In the genomic region with DNA sequence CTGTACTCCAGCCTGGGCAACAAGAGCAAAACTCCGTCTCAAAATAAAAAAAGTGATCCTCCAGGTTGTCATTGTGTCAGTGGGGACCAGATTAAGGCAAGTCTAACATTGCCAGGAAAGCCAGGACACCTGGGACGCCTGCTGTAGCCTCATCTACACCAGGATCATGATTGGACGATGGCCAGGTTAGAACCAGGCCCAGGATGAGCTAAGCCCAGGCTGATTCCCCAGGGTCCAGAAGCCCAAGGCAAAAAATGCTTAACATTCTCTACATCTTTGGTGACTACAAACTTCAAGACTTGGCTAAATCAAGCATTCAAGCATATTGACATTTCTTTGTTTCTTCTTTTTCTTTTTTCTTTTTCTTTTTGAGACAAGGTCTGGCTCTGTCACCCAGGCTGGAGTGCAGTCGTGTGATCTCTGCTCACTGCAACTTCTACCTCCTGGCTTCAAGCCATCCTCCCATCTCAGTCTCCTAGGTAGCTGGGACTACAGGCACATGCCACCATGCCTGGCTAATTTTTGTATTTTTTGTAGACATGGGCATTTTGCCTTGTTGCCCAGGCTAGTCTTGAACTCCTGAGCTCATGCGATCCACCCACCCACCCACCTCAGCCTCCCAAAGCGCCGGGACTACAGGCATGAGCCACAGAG, we compare ENCODE assay signal across 20 cellular contexts. TPM values are rescaled to one million over a fixed set of nuclear protein-coding genes. Genes with fewer than 3 reads are reported as not detected.
A peak's percentile ranks its signal among the peaks of the same experiment; 100 is the strongest.
DNase-seq lines count a peak whose midpoint lies in the region; ATAC-seq lines count a peak whose summit lies in the region.
"Had no signal": no experiment of that assay in that cellular context is flagged by ENCODE, and none has a peak within 500 bp of the region (broad histone marks: within the 10 kb centered on the region; RNA-seq: fewer than 3 reads in every experiment).

No MANE protein-coding gene starts in this region.

- H4K8ac ChIP-seq in trophoblast cell (ENCODE audit: low read depth, low read length) = no peak overlapping the region

- no peak for ATAC-seq in HG02852 (IDR thresholded peaks at IDR 0.05; ENCODE audit: unreplicated experiment)
- no peak for ATAC-seq in HG03175 (IDR thresholded peaks at IDR 0.05; ENCODE audit: unreplicated experiment)
- ATAC-seq: foreskin keratinocyte; stimulated activated naive B cell treated with anti-CD40 and anti-IgM and Interleukin-4, amounts not matched to agents 10 μg/mL and 1 μg/mL and 100 μg/mL, for 72 hours; WTC11 had no signal

- H2BK5ac ChIP-seq in trophoblast cell (ENCODE audit: low read depth, low read length, poor library complexity) = no peak overlapping the region

- H3K4me1 ChIP-seq in trophoblast cell (ENCODE audit: control insufficient read depth in 1 of 2, insufficient read depth in 2 of 2, low read length in 2 of 2) = peaks cover 5% of the 10 kb centered on the region in 2 experiments
- H3K4me1 ChIP-seq: adrenal gland, foreskin keratinocyte, tibial nerve had no signal

- H3K36me3 ChIP-seq in trophoblast cell (ENCODE audit: control insufficient read depth in 1 of 2, insufficient read depth in 2 of 2, low read length in 2 of 2) = no peaks in the 10 kb centered on the region
- H3K36me3 ChIP-seq: adrenal gland, tibial nerve had no signal

- H3K27me3 ChIP-seq in trophoblast cell (ENCODE audit: insufficient read depth, low read length) = no peaks in the 10 kb centered on the region
- H3K27me3 ChIP-seq: adrenal gland, foreskin keratinocyte, tibial nerve had no signal

- H4K12ac ChIP-seq in trophoblast cell (ENCODE audit: low read depth, low read length) = no peak overlapping the region

- no peak overlapping the region for H3K14ac ChIP-seq in trophoblast cell (ENCODE audit: low read length)

- no peak overlapping the region for H3K27ac ChIP-seq in trophoblast cell (ENCODE audit: low read depth, low read length)
- H3K27ac ChIP-seq: adrenal gland, foreskin keratinocyte, tibial nerve had no signal

- H4K91ac ChIP-seq in trophoblast cell (ENCODE audit: low read depth, low read length) = no peak overlapping the region

- no peak overlapping the region for H2AFZ ChIP-seq in trophoblast cell (ENCODE audit: insufficient read depth, low read length, poor library complexity)

- WGBS in trophoblast cell (ENCODE audit: extremely low coverage, insufficient coverage, insufficient read length) = no CpG with 5 or more reads among the region's 7 CpGs

- no peaks in the 10 kb centered on the region for H3K79me1 ChIP-seq in trophoblast cell (ENCODE audit: low read length)

- H2BK120ac ChIP-seq in trophoblast cell (ENCODE audit: insufficient read depth, low read length, poor library complexity) = no peak overlapping the region

- H3K9me3 ChIP-seq in trophoblast cell (ENCODE audit: insufficient read depth, low read depth, low read length) = no peaks in the 10 kb centered on the region
- H3K9me3 ChIP-seq: adrenal gland, tibial nerve had no signal

- no peak overlapping the region for H3K4ac ChIP-seq in trophoblast cell (ENCODE audit: low read depth, low read length)

- H3K18ac ChIP-seq in trophoblast cell (ENCODE audit: low read length) = no peak overlapping the region

- H3K9ac ChIP-seq in trophoblast cell (ENCODE audit: low read length) = no peak overlapping the region

- H3K79me2 ChIP-seq in trophoblast cell (ENCODE audit: control insufficient read depth, insufficient read depth, low read length, poor library complexity) = no peaks in the 10 kb centered on the region

- DNase-seq in DMS79 treated with DMSO at 0.1 percent for 48 hours (lab: John Stamatoyannopoulos, UW) (peak; percentile 63), DMS79 (lab: John Stamatoyannopoulos, UW) (no peak), NCI-H2171 (lab: John Stamatoyannopoulos, UW) (peak; percentile 82), fibroblast of gingiva (ENCODE audit: low read depth) (peak; percentile 43), trophoblast cell (peak; percentile 66 to 81), UCSD-AML1 (lab: John Stamatoyannopoulos, UW; ENCODE audit: unreplicated experiment) (no peak)
- DNase-seq: 8988T; CD4-positive, alpha-beta memory T cell; foreskin keratinocyte; HFFc6; naive B cell; NCI-H2029; NCI-H510A; stimulated activated naive B cell treated with anti-CD40 and anti-IgM and Interleukin-4, amounts not matched to agents 10 μg/mL and 1 μg/mL and 100 μg/mL, for 72 hours; T-helper 1 cell had no signal

- no peak overlapping the region for H2BK12ac ChIP-seq in trophoblast cell (ENCODE audit: low read length)

- no peak overlapping the region for H3K4me3 ChIP-seq in trophoblast cell (ENCODE audit: low read depth, low read length)
- H3K4me3 ChIP-seq: adrenal gland, tibial nerve had no signal

- no peak overlapping the region for H2AK5ac ChIP-seq in trophoblast cell (ENCODE audit: low read length)

- H3K23ac ChIP-seq in trophoblast cell (ENCODE audit: low read length) = no peak overlapping the region

- no peak overlapping the region for H3K4me2 ChIP-seq in trophoblast cell (ENCODE audit: low read length)

RNA-seq across cellular contexts. Expression of a gene that starts 12.7 kb away (rescaled TPM):
- polyA plus RNA-seq in trophoblast cell (2013) = 5.4 TPM in 2 replicates

Comparison
In these comparisons a context has a peak if more than half of its experiments do, and no peak if none do; other contexts are left out.
1. DNase-seq: peak in DMS79 treated with DMSO at 0.1 percent for 48 hours (single experiment), NCI-H2171 (single experiment), fibroblast of gingiva (single experiment) and trophoblast cell (2 of 2); none in DMS79 (single experiment) and UCSD-AML1 (single experiment).